Comparison of ENCODE assay signal across 1 cellular context in genomic region chr5:43729846-43730478, GRCh38.
TF ChIP-seq lines count a peak whose summit lies in the region.

No MANE protein-coding gene starts in this region.

TF ChIP-seq in GM23338, 12 proteins besides CTCF, POLR2A, EP300 and RAD21 (continued from another document):
- TF ChIP-seq NANOG (IDR thresholded peaks at IDR 0.05; ENCODE audit: borderline replicate concordance) (no peak), REST (IDR thresholded peaks at IDR 0.05; ENCODE audit: unreplicated experiment) (no peak), POLR2AphosphoS5 (IDR thresholded peaks at IDR 0.05; ENCODE audit: low read depth) (no peak), ZNF114 (CRISPR knock-in tag; IDR thresholded peaks at IDR 0.05) (no peak), ZNF331 (CRISPR knock-in tag; IDR thresholded peaks at IDR 0.05; ENCODE audit: low read depth) (no peak), CREB1 (CRISPR knock-in tag; IDR thresholded peaks at IDR 0.05; ENCODE audit: low read depth) (no peak), EZH2 (IDR thresholded peaks at IDR 0.05; ENCODE audit: low read depth, unreplicated experiment) (no peak), STAT1 (IDR thresholded peaks at IDR 0.05; ENCODE audit: unreplicated experiment) (no peak), JUNB (IDR thresholded peaks at IDR 0.05; ENCODE audit: unreplicated experiment) (no peak)
- TF ChIP-seq, protein P1, sequence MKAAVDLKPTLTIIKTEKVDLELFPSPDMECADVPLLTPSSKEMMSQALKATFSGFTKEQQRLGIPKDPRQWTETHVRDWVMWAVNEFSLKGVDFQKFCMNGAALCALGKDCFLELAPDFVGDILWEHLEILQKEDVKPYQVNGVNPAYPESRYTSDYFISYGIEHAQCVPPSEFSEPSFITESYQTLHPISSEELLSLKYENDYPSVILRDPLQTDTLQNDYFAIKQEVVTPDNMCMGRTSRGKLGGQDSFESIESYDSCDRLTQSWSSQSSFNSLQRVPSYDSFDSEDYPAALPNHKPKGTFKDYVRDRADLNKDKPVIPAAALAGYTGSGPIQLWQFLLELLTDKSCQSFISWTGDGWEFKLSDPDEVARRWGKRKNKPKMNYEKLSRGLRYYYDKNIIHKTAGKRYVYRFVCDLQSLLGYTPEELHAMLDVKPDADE (IDR thresholded peaks at IDR 0.05) = no peak
